24 cellular contexts compared by ENCODE assay signal in the genomic region with DNA sequence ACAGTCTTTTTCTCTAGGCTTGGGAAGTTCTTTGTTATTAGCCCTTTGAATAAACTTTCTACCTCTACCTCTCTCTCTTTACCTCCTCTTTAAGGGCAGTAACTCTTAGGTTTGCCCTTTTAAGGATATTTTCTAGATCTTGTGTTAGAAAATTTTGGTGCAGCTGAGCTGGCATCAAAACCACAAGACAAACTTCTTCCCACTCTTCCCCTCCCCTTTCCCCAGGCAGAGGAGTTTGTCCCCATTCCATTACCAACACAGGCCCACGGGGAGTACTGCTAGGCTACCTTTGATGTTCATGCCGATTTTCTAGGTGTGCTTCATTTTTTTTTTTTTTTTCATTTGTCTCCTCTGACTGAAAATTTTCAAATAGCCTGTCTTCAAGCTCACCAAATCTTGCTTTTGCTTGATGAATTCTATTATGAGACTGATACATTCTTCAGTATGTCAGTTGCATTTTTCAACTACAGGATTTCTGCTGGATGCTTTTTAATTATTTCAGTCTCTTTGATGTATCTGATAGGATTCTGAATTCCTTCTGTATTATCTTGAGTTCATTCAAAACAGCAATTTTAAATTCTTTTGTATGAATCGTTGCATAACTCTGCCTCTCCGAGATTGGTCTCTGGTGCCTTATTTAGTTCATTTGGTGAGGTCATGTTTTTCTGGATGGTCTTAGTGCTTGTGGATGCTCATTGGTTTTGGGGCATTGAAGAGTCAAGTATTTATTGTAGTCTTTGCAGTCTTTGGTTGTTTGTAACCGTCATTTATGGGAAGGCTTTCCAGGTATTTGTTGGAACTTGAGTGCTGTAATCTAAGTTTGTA.
A peak's percentile ranks its signal among the peaks of the same experiment; 100 is the strongest.
DNase-seq lines count a peak whose midpoint lies in the region; ATAC-seq and TF ChIP-seq lines count a peak whose summit lies in the region.
"Had no signal": no experiment of that assay in that cellular context is flagged by ENCODE, and none has a peak within 500 bp of the region (broad histone marks: within the 10 kb centered on the region; RNA-seq: fewer than 3 reads in every experiment).

No MANE protein-coding gene starts in this region.

- CTCF ChIA-PET in SK-N-SH (lab: Yijun Ruan, JAX), result no interaction called here

- H3K27ac Mint-ChIP-seq in endothelial cell (ENCODE audit: unreplicated experiment), result no peak overlapping the region
- H3K27ac Mint-ChIP-seq: dendritic cell treated with granulocyte-macrophage colony-stimulating factor and Interleukin-4, amounts not matched to agents 40 ng/mL and 50 ng/mL, for 4 days; natural killer cell; stimulated activated naive CD8-positive, alpha-beta T cell treated with anti-CD3 and anti-CD28 coated beads, Interleukin-15, Interleukin-2, amounts not matched to agents 100 ng/mL and 50 ng/mL, for 24 hours had no signal

- DNase-seq in GM03348 (ENCODE audit: low spot score), result peak; percentile 6
- DNase-seq in SK-N-SH, result no peak
- DNase-seq in dorsolateral prefrontal cortex, result no peak
- DNase-seq in renal cortical epithelial cell (ENCODE audit: low read depth), result peak; percentile 44
- DNase-seq in T-helper 9 cell, result no peak
- DNase-seq in endothelial cell (ENCODE audit: low spot score), result no peak
- no peak for DNase-seq in stimulated activated CD4-positive, alpha-beta T cell treated with anti-CD3 and anti-CD28 coated beads, Interleukin-4, amount 100 ng/mL, for 1 hour
- DNase-seq: activated gamma-delta T cell treated with Interleukin-2 at 50 U/mL for 16 hours; adrenal gland; left lung; natural killer cell; NCI-H1436 treated with DMSO at 0.1 percent for 48 hours; NCI-H2171; NCI-H510A treated with DMSO at 0.1 percent for 48 hours; NK-92 treated with Interleukin-12 subunit alpha and Interleukin-12 subunit beta, amount 100 ng/mL, for 24 hours; right cardiac atrium; T-helper 1 cell; tibial artery had no signal

- no peaks in the 10 kb centered on the region for H4K20me1 ChIP-seq in SK-N-SH (ENCODE audit: insufficient read depth)

- POLR2A ChIA-PET in SK-N-SH (lab: Yijun Ruan, JAX), result no interaction called here

- H3K36me3 Mint-ChIP-seq in endothelial cell (ENCODE audit: low read depth, unreplicated experiment), result no peaks in the 10 kb centered on the region
- H3K36me3 Mint-ChIP-seq: natural killer cell had no signal

- H3K36me3 ChIP-seq in SK-N-SH (replicated peaks in 1 of 2; ENCODE audit: control insufficient read depth in 1 of 2, insufficient read depth in 2 of 2, low read length in 1 of 2), result no peaks in the 10 kb centered on the region
- H3K36me3 ChIP-seq: adrenal gland, cardiac muscle cell, left lung, tibial artery had no signal

- TF ChIP-seq CTCF in SK-N-SH (IDR thresholded peaks at IDR 0.05) (no peak), dorsolateral prefrontal cortex (IDR thresholded peaks at IDR 0.05 in 54 of 56, conservative IDR thresholded peaks at IDR 0.05 in 2 of 56; ENCODE audit: low read depth in 1 of 56, partially characterized antibody in 56 of 56) (no peak), endothelial cell (IDR thresholded peaks at IDR 0.05; ENCODE audit: unreplicated experiment) (no peak)

- no peaks in the 10 kb centered on the region for H3F3A ChIP-seq in SK-N-SH (replicated peaks; ENCODE audit: insufficient read depth)

- TF ChIP-seq RAD21 in SK-N-SH (IDR thresholded peaks at IDR 0.05; ENCODE audit: low read length), result no peak

- ATAC-seq in GM19455 (IDR thresholded peaks at IDR 0.05; ENCODE audit: unreplicated experiment), result no peak
- ATAC-seq: K562, left lung, natural killer cell, right cardiac atrium had no signal

- no peaks in the 10 kb centered on the region for H3K27me3 ChIP-seq in SK-N-SH (ENCODE audit: insufficient read depth)
- H3K27me3 ChIP-seq in dorsolateral prefrontal cortex, result no peaks in the 10 kb centered on the region
- H3K27me3 ChIP-seq: adrenal gland, cardiac muscle cell, left lung, tibial artery had no signal

- H3K9me3 Mint-ChIP-seq in endothelial cell (ENCODE audit: unreplicated experiment), result no peaks in the 10 kb centered on the region

- no peaks in the 10 kb centered on the region for H3K4me1 ChIP-seq in SK-N-SH (ENCODE audit: control insufficient read depth in 1 of 2, insufficient read depth in 2 of 2, low read depth in 1 of 2, low read length in 1 of 2)
- H3K4me1 ChIP-seq: adrenal gland, left lung had no signal

- no peak overlapping the region for H3K9ac ChIP-seq in SK-N-SH

- no peak for TF ChIP-seq EP300 in SK-N-SH (IDR thresholded peaks at IDR 0.05; ENCODE audit: borderline replicate concordance in 1 of 2, low read depth in 1 of 2, low read length in 1 of 2)

- H3K27me3 Mint-ChIP-seq in endothelial cell (ENCODE audit: unreplicated experiment), result no peaks in the 10 kb centered on the region
- H3K27me3 Mint-ChIP-seq: dendritic cell treated with granulocyte-macrophage colony-stimulating factor and Interleukin-4, amounts not matched to agents 40 ng/mL and 50 ng/mL, for 4 days; stimulated activated naive CD8-positive, alpha-beta T cell treated with anti-CD3 and anti-CD28 coated beads, Interleukin-15, Interleukin-2, amounts not matched to agents 100 ng/mL and 50 ng/mL, for 24 hours had no signal

- peaks cover 8% of the 10 kb centered on the region; the same call in 1 of the 2 replicates for H3K79me2 ChIP-seq in SK-N-SH (ENCODE audit: insufficient read depth)

- intact Hi-C loops in dorsolateral prefrontal cortex (cut with DNase I), result no loop called here

- 58% methylated on average over 5 of the region's 5 CpGs for WGBS in SK-N-SH (ENCODE audit: low lambda C conversion rate)

- no peak overlapping the region; the same call in 1 of the 2 replicates for H3K4me2 ChIP-seq in SK-N-SH

- H3K4me1 Mint-ChIP-seq in endothelial cell (ENCODE audit: unreplicated experiment), result peaks cover 3% of the 10 kb centered on the region
- H3K4me1 Mint-ChIP-seq: natural killer cell had no signal

- H3K9me3 ChIP-seq in SK-N-SH, result no peaks in the 10 kb centered on the region
- H3K9me3 ChIP-seq: adrenal gland, tibial artery had no signal

- H3K4me3 ChIP-seq in SK-N-SH (ENCODE audit: low read depth in 2 of 2, low read length in 1 of 2) (no peak overlapping the region), dorsolateral prefrontal cortex (no peak overlapping the region)
- H3K4me3 ChIP-seq: adrenal gland, cardiac muscle cell, K562, left lung, tibial artery had no signal

- H3K27ac ChIP-seq in SK-N-SH (ENCODE audit: low read depth in 2 of 2, low read length in 1 of 2) (no peak overlapping the region), dorsolateral prefrontal cortex (peak overlapping the region in 44 of 59 donors; percentile 1 to 79 (median 44))
- H3K27ac ChIP-seq: adrenal gland, cardiac muscle cell, left lung, tibial artery had no signal

- H3K9me2 ChIP-seq in SK-N-SH, result no peaks in the 10 kb centered on the region

- no peak overlapping the region for H2AFZ ChIP-seq in SK-N-SH (ENCODE audit: low read depth)

- no peak overlapping the region for H3K4me3 Mint-ChIP-seq in endothelial cell (ENCODE audit: unreplicated experiment)
- H3K4me3 Mint-ChIP-seq: CD14-positive monocyte; dendritic cell treated with granulocyte-macrophage colony-stimulating factor and Interleukin-4, amounts not matched to agents 40 ng/mL and 50 ng/mL, for 4 days; natural killer cell; stimulated activated naive CD8-positive, alpha-beta T cell treated with anti-CD3 and anti-CD28 coated beads, Interleukin-15, Interleukin-2, amounts not matched to agents 100 ng/mL and 50 ng/mL, for 24 hours had no signal

TF ChIP-seq in SK-N-SH, 30 proteins besides CTCF, POLR2A, EP300 and RAD21:
- TF ChIP-seq SMC3 (IDR thresholded peaks at IDR 0.05; ENCODE audit: low read depth, low read length) (no peak), TCF12 (IDR thresholded peaks at IDR 0.05) (0 out of 2 replicates have a peak, but pooled peaks have one; percentile 12)

Comparison
In these comparisons a context has a peak if more than half of its experiments do, and no peak if none do; other contexts are left out.
1. DNase-seq: peak in GM03348 (single experiment) and renal cortical epithelial cell (single experiment); none in SK-N-SH (single experiment), dorsolateral prefrontal cortex (0 of 10), T-helper 9 cell (single experiment), endothelial cell (single experiment) and stimulated activated CD4-positive, alpha-beta T cell treated with anti-CD3 and anti-CD28 coated beads, Interleukin-4, amount 100 ng/mL, for 1 hour (single experiment).
2. H3K27ac ChIP-seq: peak in dorsolateral prefrontal cortex (44 of 59); none in SK-N-SH (0 of 2).